2 cellular contexts compared by ENCODE assay signal in the genomic region with DNA sequence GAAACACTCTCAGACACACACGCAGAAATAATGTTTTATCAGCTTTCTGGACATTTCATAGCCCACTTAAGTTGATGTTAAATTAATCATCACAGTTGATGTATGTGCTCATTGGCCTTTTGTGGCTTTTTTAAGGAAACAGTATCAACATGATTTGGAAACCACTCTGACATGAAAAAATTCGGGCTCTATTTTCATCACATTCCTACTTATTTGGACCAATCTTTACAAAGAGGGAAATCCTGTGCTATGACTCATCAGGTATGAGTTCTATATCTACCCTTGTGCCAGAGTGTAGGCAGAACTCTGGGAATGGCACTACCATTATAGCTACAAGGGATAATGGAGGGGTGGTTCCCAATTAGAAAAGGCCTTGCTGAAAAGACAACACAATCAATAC.
TF ChIP-seq lines count a peak whose summit lies in the region.

No MANE protein-coding gene starts in this region.

TF ChIP-seq in IMR-90, 13 proteins besides CTCF, POLR2A, EP300 and RAD21:
- TF ChIP-seq FOS (IDR thresholded peaks at IDR 0.05; ENCODE audit: low read depth, low read length) = 0 out of 2 replicates have a peak, but pooled peaks have one; percentile 31
- TF ChIP-seq MXI1 (IDR thresholded peaks at IDR 0.05; ENCODE audit: borderline replicate concordance, low read depth, low read length) = no peak

TF ChIP-seq in SK-N-SH treated with all-trans-retinoic acid at 6 μM for 48 hours, 23 proteins besides CTCF, POLR2A, EP300 and RAD21:
- no peak for TF ChIP-seq ESRRG (CRISPR knock-in tag; IDR thresholded peaks at IDR 0.05)
- TF ChIP-seq, protein P1, sequence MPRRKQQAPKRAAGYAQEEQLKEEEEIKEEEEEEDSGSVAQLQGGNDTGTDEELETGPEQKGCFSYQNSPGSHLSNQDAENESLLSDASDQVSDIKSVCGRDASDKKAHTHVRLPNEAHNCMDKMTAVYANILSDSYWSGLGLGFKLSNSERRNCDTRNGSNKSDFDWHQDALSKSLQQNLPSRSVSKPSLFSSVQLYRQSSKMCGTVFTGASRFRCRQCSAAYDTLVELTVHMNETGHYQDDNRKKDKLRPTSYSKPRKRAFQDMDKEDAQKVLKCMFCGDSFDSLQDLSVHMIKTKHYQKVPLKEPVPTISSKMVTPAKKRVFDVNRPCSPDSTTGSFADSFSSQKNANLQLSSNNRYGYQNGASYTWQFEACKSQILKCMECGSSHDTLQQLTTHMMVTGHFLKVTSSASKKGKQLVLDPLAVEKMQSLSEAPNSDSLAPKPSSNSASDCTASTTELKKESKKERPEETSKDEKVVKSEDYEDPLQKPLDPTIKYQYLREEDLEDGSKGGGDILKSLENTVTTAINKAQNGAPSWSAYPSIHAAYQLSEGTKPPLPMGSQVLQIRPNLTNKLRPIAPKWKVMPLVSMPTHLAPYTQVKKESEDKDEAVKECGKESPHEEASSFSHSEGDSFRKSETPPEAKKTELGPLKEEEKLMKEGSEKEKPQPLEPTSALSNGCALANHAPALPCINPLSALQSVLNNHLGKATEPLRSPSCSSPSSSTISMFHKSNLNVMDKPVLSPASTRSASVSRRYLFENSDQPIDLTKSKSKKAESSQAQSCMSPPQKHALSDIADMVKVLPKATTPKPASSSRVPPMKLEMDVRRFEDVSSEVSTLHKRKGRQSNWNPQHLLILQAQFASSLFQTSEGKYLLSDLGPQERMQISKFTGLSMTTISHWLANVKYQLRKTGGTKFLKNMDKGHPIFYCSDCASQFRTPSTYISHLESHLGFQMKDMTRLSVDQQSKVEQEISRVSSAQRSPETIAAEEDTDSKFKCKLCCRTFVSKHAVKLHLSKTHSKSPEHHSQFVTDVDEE (CRISPR knock-in tag; IDR thresholded peaks at IDR 0.05) = no peak
- no peak for TF ChIP-seq ISL1 (CRISPR knock-in tag; IDR thresholded peaks at IDR 0.05)
- no peak for TF ChIP-seq ARNTL (CRISPR knock-in tag; IDR thresholded peaks at IDR 0.05; ENCODE audit: borderline replicate concordance, low read depth)
- TF ChIP-seq ZNF70 (CRISPR knock-in tag; IDR thresholded peaks at IDR 0.05) = no peak
- TF ChIP-seq PPARA (CRISPR knock-in tag; IDR thresholded peaks at IDR 0.05; ENCODE audit: borderline replicate concordance) = no peak
- TF ChIP-seq TOX (CRISPR knock-in tag; IDR thresholded peaks at IDR 0.05; ENCODE audit: borderline replicate concordance) = no peak
- TF ChIP-seq CSDC2 (CRISPR knock-in tag; IDR thresholded peaks at IDR 0.05) = no peak
- TF ChIP-seq, protein P2, sequence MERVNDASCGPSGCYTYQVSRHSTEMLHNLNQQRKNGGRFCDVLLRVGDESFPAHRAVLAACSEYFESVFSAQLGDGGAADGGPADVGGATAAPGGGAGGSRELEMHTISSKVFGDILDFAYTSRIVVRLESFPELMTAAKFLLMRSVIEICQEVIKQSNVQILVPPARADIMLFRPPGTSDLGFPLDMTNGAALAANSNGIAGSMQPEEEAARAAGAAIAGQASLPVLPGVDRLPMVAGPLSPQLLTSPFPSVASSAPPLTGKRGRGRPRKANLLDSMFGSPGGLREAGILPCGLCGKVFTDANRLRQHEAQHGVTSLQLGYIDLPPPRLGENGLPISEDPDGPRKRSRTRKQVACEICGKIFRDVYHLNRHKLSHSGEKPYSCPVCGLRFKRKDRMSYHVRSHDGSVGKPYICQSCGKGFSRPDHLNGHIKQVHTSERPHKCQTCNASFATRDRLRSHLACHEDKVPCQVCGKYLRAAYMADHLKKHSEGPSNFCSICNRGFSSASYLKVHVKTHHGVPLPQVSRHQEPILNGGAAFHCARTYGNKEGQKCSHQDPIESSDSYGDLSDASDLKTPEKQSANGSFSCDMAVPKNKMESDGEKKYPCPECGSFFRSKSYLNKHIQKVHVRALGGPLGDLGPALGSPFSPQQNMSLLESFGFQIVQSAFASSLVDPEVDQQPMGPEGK (CRISPR knock-in tag; IDR thresholded peaks at IDR 0.05; ENCODE audit: borderline replicate concordance) = no peak
- TF ChIP-seq GLIS3 (CRISPR knock-in tag; IDR thresholded peaks at IDR 0.05) = no peak
- TF ChIP-seq, protein P3, sequence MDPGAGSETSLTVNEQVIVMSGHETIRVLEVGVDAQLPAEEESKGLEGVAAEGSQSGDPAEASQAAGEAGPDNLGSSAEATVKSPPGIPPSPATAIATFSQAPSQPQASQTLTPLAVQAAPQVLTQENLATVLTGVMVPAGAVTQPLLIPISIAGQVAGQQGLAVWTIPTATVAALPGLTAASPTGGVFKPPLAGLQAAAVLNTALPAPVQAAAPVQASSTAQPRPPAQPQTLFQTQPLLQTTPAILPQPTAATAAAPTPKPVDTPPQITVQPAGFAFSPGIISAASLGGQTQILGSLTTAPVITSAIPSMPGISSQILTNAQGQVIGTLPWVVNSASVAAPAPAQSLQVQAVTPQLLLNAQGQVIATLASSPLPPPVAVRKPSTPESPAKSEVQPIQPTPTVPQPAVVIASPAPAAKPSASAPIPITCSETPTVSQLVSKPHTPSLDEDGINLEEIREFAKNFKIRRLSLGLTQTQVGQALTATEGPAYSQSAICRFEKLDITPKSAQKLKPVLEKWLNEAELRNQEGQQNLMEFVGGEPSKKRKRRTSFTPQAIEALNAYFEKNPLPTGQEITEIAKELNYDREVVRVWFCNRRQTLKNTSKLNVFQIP (CRISPR knock-in tag; IDR thresholded peaks at IDR 0.05; ENCODE audit: borderline replicate concordance, low read depth) = no peak
- TF ChIP-seq BACH2 (CRISPR knock-in tag; IDR thresholded peaks at IDR 0.05; ENCODE audit: borderline replicate concordance) = no peak
- TF ChIP-seq OSR1 (CRISPR knock-in tag; IDR thresholded peaks at IDR 0.05) = no peak
TF ChIP-seq in SK-N-SH treated with all-trans-retinoic acid at 6 μM for 48 hours: peak in this region for 0.
